ENCODE assay signal across 14 cellular contexts in the genomic region with DNA sequence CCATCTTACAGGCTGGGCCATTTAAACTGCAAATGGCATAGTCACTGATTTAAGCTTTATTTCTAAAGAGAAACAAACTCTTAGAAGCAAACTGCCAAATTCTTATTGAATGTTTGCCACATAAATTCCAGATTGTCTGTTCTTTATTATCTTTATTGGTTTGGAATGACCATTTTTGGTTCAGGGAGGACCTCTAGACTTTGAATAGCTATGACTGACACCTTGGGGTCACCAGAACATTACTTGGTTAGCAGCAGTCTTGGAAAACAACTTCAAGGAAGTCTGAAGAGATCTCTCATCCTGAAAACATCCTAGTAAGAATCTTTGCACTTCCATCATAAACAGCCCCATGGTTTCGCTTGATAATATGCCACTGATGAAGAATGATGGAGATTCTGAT.
DNase-seq lines count a peak whose midpoint lies in the region; ATAC-seq and TF ChIP-seq lines count a peak whose summit lies in the region.
"Had no signal": no experiment of that assay in that cellular context is flagged by ENCODE, and none has a peak within 500 bp of the region (broad histone marks: within the 10 kb centered on the region; RNA-seq: fewer than 3 reads in every experiment).

No MANE protein-coding gene starts in this region.

- ATAC-seq in SK-N-SH treated with all-trans-retinoic acid at 6 μM for 48 hours (peak; percentile 14; the same call in 1 of the 3 replicates), HG02938 (IDR thresholded peaks at IDR 0.05; ENCODE audit: unreplicated experiment) (no peak)
- ATAC-seq: HepG2 had no signal

- DNase-seq in AG20443 (ENCODE audit: low spot score): peak; percentile 16
- peak; percentile 64 for DNase-seq in fibroblast of peridontal ligament (ENCODE audit: extremely low read depth)
- peak; percentile 18 for DNase-seq in stromal cell of bone marrow (ENCODE audit: low read depth)
- DNase-seq in SK-N-DZ (ENCODE audit: low spot score): no peak
- DNase-seq in NCI-H2029 (lab: John Stamatoyannopoulos, UW): no peak
- DNase-seq: DMS79, H7, NCI-H1417 treated with DMSO at 0.1 percent for 48 hours, NCI-H1930, NCI-H2171, Peyer's patch had no signal

TF ChIP-seq in SK-N-SH treated with all-trans-retinoic acid at 6 μM for 48 hours, 23 proteins besides CTCF, POLR2A, EP300 and RAD21:
- no peak for TF ChIP-seq GLIS3 (CRISPR knock-in tag; IDR thresholded peaks at IDR 0.05)

Comparison
In these comparisons a context has a peak if more than half of its experiments do, and no peak if none do; other contexts are left out.
1. DNase-seq: peak in AG20443 (single experiment), fibroblast of peridontal ligament (single experiment) and stromal cell of bone marrow (single experiment); none in SK-N-DZ (single experiment) and NCI-H2029 (single experiment).